11 cellular contexts compared by ENCODE assay signal in the genomic region with DNA sequence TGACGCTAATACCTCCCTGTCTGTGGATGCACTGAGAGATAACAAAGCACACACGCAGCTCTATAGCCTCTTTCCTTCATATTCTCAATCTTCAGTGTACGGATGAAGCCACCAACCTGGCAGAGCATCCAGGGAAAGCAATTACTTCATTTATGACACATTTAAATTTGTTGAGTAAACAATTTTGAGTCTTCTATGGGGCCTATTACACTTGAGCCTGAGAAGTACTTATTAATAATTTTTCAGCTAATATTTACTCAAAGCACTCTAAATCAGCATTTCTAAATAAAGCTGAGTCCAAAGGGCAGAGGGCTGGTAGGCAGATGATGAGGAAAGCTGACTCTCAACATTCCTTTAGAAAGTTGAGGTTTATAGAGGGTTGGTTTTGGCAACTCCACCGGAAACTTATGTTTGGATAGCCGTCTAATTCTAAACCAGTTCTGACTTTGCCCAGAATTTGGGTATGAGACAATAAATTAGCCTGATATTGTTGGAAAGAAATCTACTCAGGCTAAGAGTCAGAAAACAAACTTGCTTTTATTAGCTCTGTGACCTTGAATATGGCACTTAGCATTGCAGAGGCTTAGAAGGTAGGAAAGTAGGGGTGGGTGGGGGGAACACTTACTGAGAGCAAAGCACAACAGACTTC.
DNase-seq lines count a peak whose midpoint lies in the region; ATAC-seq and TF ChIP-seq lines count a peak whose summit lies in the region.
"Had no signal": no experiment of that assay in that cellular context is flagged by ENCODE, and none has a peak within 500 bp of the region (broad histone marks: within the 10 kb centered on the region; RNA-seq: fewer than 3 reads in every experiment).

No MANE protein-coding gene starts in this region.

- H3K9me3 ChIP-seq in OCI-LY7 (ENCODE audit: low read length): no peaks in the 10 kb centered on the region

- no peak overlapping the region for H3K4me2 ChIP-seq in OCI-LY7 (ENCODE audit: low read length)

- POLR2A ChIA-PET in OCI-LY7 (lab: Charles Lee): interaction anchor here (0.5 to 1.9 kb wide), 6 partner anchors 8 to 461 kb away, joined by 3 to 6 read pairs (median 4); no protein-coding TSS in a partner anchor

- H3K4me3 ChIP-seq in HFF-Myc (replicated peaks; ENCODE audit: low read depth, low read length) (no peak overlapping the region), OCI-LY7 (ENCODE audit: low read depth, low read length, poor library complexity, severe bottlenecking) (no peak overlapping the region)

- H4K20me1 ChIP-seq in OCI-LY7 (ENCODE audit: insufficient read depth, low read length): no peaks in the 10 kb centered on the region

- TF ChIP-seq CTCF in HFF-Myc (IDR thresholded peaks at IDR 0.05; ENCODE audit: low read depth, low read length, missing control alignments) (no peak), OCI-LY7 (conservative IDR thresholded peaks at IDR 0.05; ENCODE audit: low read length) (no peak)

- DNase-seq in HFF-Myc (ENCODE audit: extremely low read depth, low read depth) (peak; percentile 41), amniotic epithelial cell (ENCODE audit: low read depth) (peak; percentile 40), iris pigment epithelial cell (ENCODE audit: low read depth) (peak; percentile 68), stromal cell of bone marrow (ENCODE audit: low read depth) (peak; percentile 92), NCI-H1436 treated with DMSO at 0.1 percent for 48 hours (lab: John Stamatoyannopoulos, UW) (no peak), OCI-LY7 (ENCODE audit: low spot score) (no peak)
- DNase-seq: activated CD8-positive, alpha-beta memory T cell treated with anti-CD3 and anti-CD28 coated beads, Interleukin-2, amount 50 U/mL, for 4 hours; midbrain; NCI-H146 had no signal

- H3K9me2 ChIP-seq in OCI-LY7 (ENCODE audit: insufficient read depth, low read length): no peaks in the 10 kb centered on the region; the same call in 1 of the 2 replicates

- ATAC-seq in HG02798 (IDR thresholded peaks at IDR 0.05; ENCODE audit: poor library complexity, unreplicated experiment): no peak
- ATAC-seq: stimulated activated effector memory CD8-positive, alpha-beta T cell treated with anti-CD3 and anti-CD28 coated beads, Interleukin-12 subunit alpha, Interleukin-12 subunit beta, amount 100 ng/mL, for 72 hours had no signal

- H2AFZ ChIP-seq in OCI-LY7 (ENCODE audit: low read length): no peak overlapping the region

- H3K4me1 ChIP-seq in OCI-LY7 (ENCODE audit: insufficient read depth, low read length, poor library complexity, severe bottlenecking): no peaks in the 10 kb centered on the region

- BruUV-seq in OCI-LY7 (replicated peaks; lab: Mats Ljungman, UMichigan): no TSS peak

- intact Hi-C loops in OCI-LY7 (cut with micrococcal nuclease; ENCODE audit: unreplicated experiment): no loop called here

- CTCF ChIA-PET in OCI-LY7 (lab: Charles Lee; ENCODE audit: unreplicated experiment): no interaction called here

- no peak overlapping the region for H3K27ac ChIP-seq in OCI-LY7 (ENCODE audit: low read depth, low read length, poor library complexity, severe bottlenecking)

- H3K36me3 ChIP-seq in OCI-LY7 (ENCODE audit: insufficient read depth, low read length): no peaks in the 10 kb centered on the region

- H3K79me2 ChIP-seq in OCI-LY7 (ENCODE audit: insufficient read depth, low read depth, low read length): no peaks in the 10 kb centered on the region

Comparison
In these comparisons a context has a peak if more than half of its experiments do, and no peak if none do; other contexts are left out.
1. DNase-seq: peak in HFF-Myc (single experiment), amniotic epithelial cell (single experiment), iris pigment epithelial cell (single experiment) and stromal cell of bone marrow (single experiment); none in NCI-H1436 treated with DMSO at 0.1 percent for 48 hours (single experiment) and OCI-LY7 (single experiment).